ENCODE assay signal across 24 cellular contexts in the genomic region with DNA sequence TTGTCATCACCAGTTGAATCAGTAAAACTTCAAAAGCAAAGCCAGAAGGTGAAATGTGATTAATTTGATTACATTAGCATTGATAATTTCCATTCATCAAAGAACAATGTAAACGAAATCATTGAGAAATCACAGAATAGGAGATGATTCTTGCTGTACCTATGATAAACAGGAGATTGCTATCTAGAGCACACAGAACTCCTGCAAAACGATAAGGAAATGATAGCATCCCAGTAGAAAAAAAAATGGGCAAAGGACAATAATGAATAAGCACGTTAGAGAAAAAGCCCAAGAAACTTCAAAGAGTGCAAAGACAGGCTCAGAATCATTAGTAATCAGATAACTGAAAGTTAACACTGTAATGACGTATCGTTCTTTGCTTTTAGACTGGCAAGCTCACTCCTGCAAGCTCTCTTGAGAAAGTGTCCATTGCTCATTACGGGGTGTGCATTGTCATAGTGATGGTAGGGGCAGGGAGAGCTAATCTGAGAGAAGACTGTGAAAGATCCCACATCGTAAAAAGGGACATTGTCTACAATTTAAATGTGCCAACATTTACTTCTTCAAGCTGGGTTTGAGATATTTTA.
"Had no signal": no experiment of that assay in that cellular context is flagged by ENCODE, and none has a peak within 500 bp of the region (broad histone marks: within the 10 kb centered on the region; RNA-seq: fewer than 3 reads in every experiment).

No MANE protein-coding gene starts in this region.

- H3K4me3 ChIP-seq: Peyer's patch had no signal

- DNase-seq: activated CD4-positive, alpha-beta memory T cell treated with anti-CD3 and anti-CD28 coated beads for 36 hours; activated CD4-positive, alpha-beta T cell treated with anti-CD3 and anti-CD28 coated beads, Interleukin-2, amount 10 ng/mL, durations not matched to agents 7 days and 5 days; activated CD4-positive, CD25-positive, alpha-beta regulatory T cell; activated CD8-positive, alpha-beta memory T cell treated with anti-CD3 and anti-CD28 coated beads for 24 hours; activated gamma-delta T cell; activated naive CD4-positive, alpha-beta T cell treated with anti-CD3 and anti-CD28 coated beads for 36 hours; activated T-cell treated with anti-CD3 and anti-CD28 coated beads, Interleukin-2, amount 50 U/mL, for 48 hours; amygdala; caudate nucleus; MM.1S; NCI-H1105 treated with DMSO at 0.1 percent for 48 hours; NCI-H1436 treated with DMSO at 0.1 percent for 48 hours; NCI-H187; NCI-H2081; NCI-H2171 treated with DMSO at 0.1 percent for 48 hours; NCI-H226; NCI-H526; NCI-H774; Peyer's patch; SHP77 treated with DMSO at 0.1 percent for 48 hours had no signal

- H3K27ac Mint-ChIP-seq: activated CD4-positive, alpha-beta memory T cell treated with anti-CD3 and anti-CD28 coated beads for 36 hours; activated CD4-positive, alpha-beta T cell treated with anti-CD3 and anti-CD28 coated beads, Interleukin-2, amount 10 ng/mL, durations not matched to agents 7 days and 5 days; activated naive CD4-positive, alpha-beta T cell treated with anti-CD3 and anti-CD28 coated beads for 36 hours; activated naive CD8-positive, alpha-beta T cell; activated T-helper 17 cell treated with anti-CD3 and anti-CD28 coated beads, Interleukin-2, amount 50 U/mL, for 72 hours; T-helper 1 cell treated with Interleukin-12 subunit alpha and Interleukin-12 subunit beta and Interleukin-4 antibody, amounts not matched to agents 30 μg/mL and 1 μg/mL, for 36 hours had no signal

- H3K4me3 Mint-ChIP-seq: activated CD4-positive, alpha-beta memory T cell treated with anti-CD3 and anti-CD28 coated beads for 36 hours; activated CD4-positive, alpha-beta T cell treated with anti-CD3 and anti-CD28 coated beads, Interleukin-2, amount 10 ng/mL, durations not matched to agents 7 days and 5 days; activated naive CD4-positive, alpha-beta T cell treated with anti-CD3 and anti-CD28 coated beads for 36 hours; activated naive CD8-positive, alpha-beta T cell; activated T-helper 17 cell treated with anti-CD3 and anti-CD28 coated beads, Interleukin-2, amount 50 U/mL, for 72 hours; T-helper 1 cell treated with Interleukin-12 subunit alpha and Interleukin-12 subunit beta and Interleukin-4 antibody, amounts not matched to agents 30 μg/mL and 1 μg/mL, for 36 hours had no signal

- H3K9me3 ChIP-seq: Peyer's patch had no signal

- H3K27ac ChIP-seq: KMS-11, Peyer's patch had no signal

- H3K9me3 Mint-ChIP-seq: activated CD4-positive, alpha-beta memory T cell treated with anti-CD3 and anti-CD28 coated beads for 36 hours; activated T-helper 17 cell treated with anti-CD3 and anti-CD28 coated beads, Interleukin-2, amount 50 U/mL, for 72 hours had no signal

- H3K4me2 ChIP-seq: KMS-11 had no signal

- H3K4me1 Mint-ChIP-seq: activated T-helper 17 cell treated with anti-CD3 and anti-CD28 coated beads, Interleukin-2, amount 50 U/mL, for 72 hours had no signal

- H3K9ac ChIP-seq: KMS-11 had no signal

- H3K36me3 Mint-ChIP-seq: activated CD4-positive, alpha-beta memory T cell treated with anti-CD3 and anti-CD28 coated beads for 36 hours had no signal

- H3K36me3 ChIP-seq: Peyer's patch had no signal

- H3K27me3 ChIP-seq: Peyer's patch had no signal

- ATAC-seq: activated T-helper 17 cell treated with anti-CD3 and anti-CD28 coated beads, Interleukin-2, amount 50 U/mL, for 72 hours had no signal

- H3K4me1 ChIP-seq: Peyer's patch had no signal
